ENCODE assay signal across 20 cellular contexts in genomic region chr20:13118676-13119075, GRCh38.
DNase-seq lines count a peak whose midpoint lies in the region; ATAC-seq and TF ChIP-seq lines count a peak whose summit lies in the region.
"Had no signal": no experiment of that assay in that cellular context is flagged by ENCODE, and none has a peak within 500 bp of the region (broad histone marks: within the 10 kb centered on the region; RNA-seq: fewer than 3 reads in every experiment).

No MANE protein-coding gene starts in this region.

- H3K4me3 ChIP-seq in BLaER1 (no peak overlapping the region), GM23338 (no peak overlapping the region), adipocyte (ENCODE audit: low read length) (peak overlapping the region; percentile 55)
- H3K4me3 ChIP-seq: A549 had no signal

- H3K4me1 Mint-ChIP-seq in GM23338 = no peaks in the 10 kb centered on the region
- H3K4me1 Mint-ChIP-seq: CD4-positive, CD25-positive, alpha-beta regulatory T cell had no signal

- no peak overlapping the region for H3K27ac Mint-ChIP-seq in GM23338
- H3K27ac Mint-ChIP-seq: CD4-positive, CD25-positive, alpha-beta regulatory T cell; CD8-positive, alpha-beta T cell had no signal

- no peaks in the 10 kb centered on the region for H3K79me2 ChIP-seq in GM23338 (replicated peaks; ENCODE audit: insufficient read depth)

- peaks cover 15% of the 10 kb centered on the region for H3K4me1 ChIP-seq in BLaER1
- H3K4me1 ChIP-seq in GM23338 (ENCODE audit: insufficient read depth) = no peaks in the 10 kb centered on the region
- H3K4me1 ChIP-seq in adipocyte (ENCODE audit: control insufficient read depth, insufficient read depth, low read length) = peaks cover 12% of the 10 kb centered on the region
- H3K4me1 ChIP-seq: A549, BE2C had no signal

- no peak overlapping the region for H3K27ac ChIP-seq in BLaER1
- H3K27ac ChIP-seq in GM23338 (ENCODE audit: low read depth) = no peak overlapping the region
- H3K27ac ChIP-seq: A549, C4-2B had no signal

- H3K9ac ChIP-seq in BLaER1 = no peak overlapping the region
- H3K9ac ChIP-seq in adipocyte (ENCODE audit: low read length) = peak overlapping the region; percentile 52

- intact Hi-C loops in Right ventricle myocardium superior (cut with DNase I) = no loop called here

- H3K4me3 Mint-ChIP-seq in GM23338 = no peak overlapping the region
- H3K4me3 Mint-ChIP-seq: CD4-positive, CD25-positive, alpha-beta regulatory T cell; CD8-positive, alpha-beta T cell had no signal

- H3K9me3 ChIP-seq in BLaER1 (no peaks in the 10 kb centered on the region), adipocyte (ENCODE audit: control insufficient read depth, low read length) (no peaks in the 10 kb centered on the region)
- H3K9me3 ChIP-seq: A549, BE2C had no signal

- H3K27me3 ChIP-seq in BLaER1 (no peaks in the 10 kb centered on the region), GM23338 (ENCODE audit: insufficient read depth) (no peaks in the 10 kb centered on the region), adipocyte (replicated peaks; ENCODE audit: control insufficient read depth, insufficient read depth, low read length) (no peaks in the 10 kb centered on the region)

- ATAC-seq in GM23338 = no peak
- no peak for ATAC-seq in Right ventricle myocardium superior (ENCODE audit: poor library complexity)
- ATAC-seq: CD8-positive, alpha-beta T cell had no signal

- H3K9me3 Mint-ChIP-seq in GM23338 = no peaks in the 10 kb centered on the region
- H3K9me3 Mint-ChIP-seq: CD4-positive, CD25-positive, alpha-beta regulatory T cell; CD8-positive, alpha-beta T cell had no signal

- no peaks in the 10 kb centered on the region for H4K20me1 ChIP-seq in BLaER1
- no peaks in the 10 kb centered on the region for H4K20me1 ChIP-seq in GM23338 (replicated peaks; ENCODE audit: insufficient read depth)

- no peak for TF ChIP-seq CTCF in GM23338 (conservative IDR thresholded peaks at IDR 0.05; ENCODE audit: low read depth in 2 of 2)

- DNase-seq in DMS79 (lab: John Stamatoyannopoulos, UW) (peak; percentile 23), GM23338 (ENCODE audit: low spot score) (no peak), adipocyte (ENCODE audit: low read depth) (no peak), COLO668 (lab: John Stamatoyannopoulos, UW; ENCODE audit: unreplicated experiment) (no peak), Right ventricle myocardium superior (no peak), GF-D8 (lab: John Stamatoyannopoulos, UW) (no peak)
- DNase-seq in activated CD8-positive, alpha-beta memory T cell treated with anti-CD3 and anti-CD28 coated beads, Interleukin-2, amount 50 U/mL, for 4 hours = no peak
- DNase-seq: 8988T; ACHN; AML-193; BE2C; CD4-positive, CD25-positive, alpha-beta regulatory T cell; CD8-positive, alpha-beta T cell; EL; GDM1; GOT3; HCEC 1CT had no signal

- H3K36me3 ChIP-seq in BLaER1 = no peaks in the 10 kb centered on the region
- H3K36me3 ChIP-seq in GM23338 (ENCODE audit: insufficient read depth) = no peaks in the 10 kb centered on the region
- no peaks in the 10 kb centered on the region for H3K36me3 ChIP-seq in adipocyte (ENCODE audit: control insufficient read depth, insufficient read depth, low read length, severe bottlenecking)
- H3K36me3 ChIP-seq: BE2C had no signal

- no peaks in the 10 kb centered on the region for H3K9me2 ChIP-seq in GM23338 (ENCODE audit: insufficient read depth)

- peaks cover 5% of the 10 kb centered on the region for H3K27me3 Mint-ChIP-seq in GM23338 (ENCODE audit: insufficient read depth, low read depth, poor library complexity)
- H3K27me3 Mint-ChIP-seq: CD4-positive, CD25-positive, alpha-beta regulatory T cell had no signal

- H3K36me3 Mint-ChIP-seq in GM23338 (ENCODE audit: low read depth) = no peaks in the 10 kb centered on the region
- H3K36me3 Mint-ChIP-seq: CD4-positive, CD25-positive, alpha-beta regulatory T cell; CD8-positive, alpha-beta T cell had no signal

- no peaks in the 10 kb centered on the region for H3F3A ChIP-seq in GM23338 (replicated peaks; ENCODE audit: low read depth)

- peak overlapping the region; percentile 52 for H3K4me2 ChIP-seq in BLaER1
- H3K4me2 ChIP-seq in GM23338 = no peak overlapping the region
- H3K4me2 ChIP-seq: A549 had no signal

- 0 out of 2 replicates have a peak overlapping the region, but pooled peaks have one; percentile 28 for H2AFZ ChIP-seq in GM23338

TF ChIP-seq in GM23338, 12 proteins besides CTCF, POLR2A, EP300 and RAD21 (continues in another document):
- TF ChIP-seq JUNB (IDR thresholded peaks at IDR 0.05; ENCODE audit: unreplicated experiment) (no peak), NANOG (IDR thresholded peaks at IDR 0.05; ENCODE audit: borderline replicate concordance) (no peak), STAT1 (IDR thresholded peaks at IDR 0.05; ENCODE audit: unreplicated experiment) (no peak), ZNF114 (CRISPR knock-in tag; IDR thresholded peaks at IDR 0.05) (no peak), POLR2AphosphoS5 (IDR thresholded peaks at IDR 0.05; ENCODE audit: low read depth) (no peak), REST (IDR thresholded peaks at IDR 0.05; ENCODE audit: unreplicated experiment) (no peak), ETS1 (IDR thresholded peaks at IDR 0.05) (no peak)
